In the genomic region with DNA sequence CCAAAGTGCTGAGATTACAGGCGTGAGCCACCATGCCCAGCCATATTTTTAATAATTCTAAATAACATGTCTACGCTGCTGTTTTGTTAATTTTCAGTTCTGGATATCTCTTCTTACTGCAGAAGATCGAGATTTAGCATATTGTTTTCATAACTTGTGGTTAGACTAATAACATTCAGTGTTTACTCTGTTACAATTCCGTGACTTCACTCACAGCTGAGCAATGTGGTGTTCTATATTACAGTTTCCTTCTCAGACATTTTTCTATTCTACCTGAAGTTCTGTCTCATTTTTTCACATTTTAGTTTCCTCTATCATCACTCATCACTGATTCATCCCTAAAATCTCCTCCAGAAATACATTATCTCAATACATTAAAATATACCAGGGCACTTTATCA, we compare ENCODE assay signal across 15 cellular contexts. TPM values are rescaled to one million over a fixed set of nuclear protein-coding genes. Genes with fewer than 3 reads are reported as not detected.
DNase-seq lines count a peak whose midpoint lies in the region; ATAC-seq and TF ChIP-seq lines count a peak whose summit lies in the region.
"Had no signal": no experiment of that assay in that cellular context is flagged by ENCODE, and none has a peak within 500 bp of the region (broad histone marks: within the 10 kb centered on the region; RNA-seq: fewer than 3 reads in every experiment).

No MANE protein-coding gene starts in this region.

- no peaks in the 10 kb centered on the region for H3K9me3 ChIP-seq in right atrium auricular region
- H3K9me3 ChIP-seq: BLaER1 treated with 17β-estradiol and CSF1 and Interleukin-3, amounts not matched to agents 10 nM and 100 nM had no signal

- H3K27ac ChIP-seq in right atrium auricular region: no peak overlapping the region
- H3K27ac ChIP-seq: BLaER1 treated with 17β-estradiol and CSF1 and Interleukin-3, amounts not matched to agents 10 nM and 100 nM had no signal

- peak; percentile 18 for DNase-seq in AG20443 (ENCODE audit: low spot score)
- peak; percentile 61 for DNase-seq in LHCN-M2 (ENCODE audit: low read depth)
- peak; percentile 15 for DNase-seq in fibroblast of gingiva (ENCODE audit: low read depth)
- DNase-seq in right atrium auricular region (ENCODE audit: low spot score): no peak
- DNase-seq in DMS53 (lab: John Stamatoyannopoulos, UW): no peak
- DNase-seq in NCI-H1417 (lab: John Stamatoyannopoulos, UW): no peak
- DNase-seq: CD4-positive, CD25-positive, alpha-beta regulatory T cell; DMS79 treated with DMSO at 0.1 percent for 48 hours; EL; GDM1; H7; KBM-7 had no signal

- TF ChIP-seq CTCF in right atrium auricular region (IDR thresholded peaks at IDR 0.05): no peak

- H3K4me1 ChIP-seq in right atrium auricular region: no peaks in the 10 kb centered on the region

- H3K27me3 ChIP-seq in right atrium auricular region: no peaks in the 10 kb centered on the region
- H3K27me3 ChIP-seq: BLaER1 treated with 17β-estradiol and CSF1 and Interleukin-3, amounts not matched to agents 10 nM and 100 nM had no signal

- no peaks in the 10 kb centered on the region for H3K36me3 ChIP-seq in right atrium auricular region
- H3K36me3 ChIP-seq: BLaER1 treated with 17β-estradiol and CSF1 and Interleukin-3, amounts not matched to agents 10 nM and 100 nM had no signal

- no peak overlapping the region for H3K4me3 ChIP-seq in right atrium auricular region
- H3K4me3 ChIP-seq: BLaER1 treated with 17β-estradiol and CSF1 and Interleukin-3, amounts not matched to agents 10 nM and 100 nM; GM23338 had no signal

- ATAC-seq in GM18867 (IDR thresholded peaks at IDR 0.05; ENCODE audit: unreplicated experiment): no peak
- ATAC-seq: GM23338 had no signal

RNA-seq across cellular contexts. Expression of a gene that starts 10.9 kb away (rescaled TPM):
- total RNA-seq in LHCN-M2 (2014; rRNA removed): 2.8 and 4.1 TPM in 2 replicates
- polyA plus RNA-seq in LHCN-M2 (2012): 1.8 TPM
- under 1 TPM in 1 of 2 donors, not detected in 1; 0.79 TPM for total RNA-seq in right atrium auricular region

Comparison
In these comparisons a context has a peak if more than half of its experiments do, and no peak if none do; other contexts are left out.
1. DNase-seq: peak in AG20443 (single experiment), LHCN-M2 (single experiment) and fibroblast of gingiva (single experiment); none in right atrium auricular region (single experiment), DMS53 (single experiment) and NCI-H1417 (0 of 3).